Comparison of ENCODE assay signal across 32 cellular contexts in the genomic region with DNA sequence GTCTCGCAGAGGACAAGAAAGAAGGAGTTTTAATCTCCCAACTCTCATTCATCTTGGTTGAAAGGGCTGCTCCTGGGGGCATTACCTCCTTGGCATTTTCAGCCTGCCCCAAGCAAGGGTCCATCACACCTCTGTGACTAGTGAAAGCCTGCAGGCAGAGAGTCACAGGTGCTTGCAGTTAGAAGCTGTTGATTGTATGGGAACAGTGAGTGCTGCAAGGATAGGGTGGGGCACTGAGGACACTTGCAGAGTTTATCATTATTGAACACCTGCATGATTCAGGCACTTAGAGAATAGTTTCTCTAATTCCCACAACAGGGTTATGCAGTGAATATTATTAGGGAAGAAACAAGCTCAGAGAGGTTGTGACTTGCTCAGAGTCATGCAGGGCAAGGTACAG.
"Had no signal": no experiment of that assay in that cellular context is flagged by ENCODE, and none has a peak within 500 bp of the region (broad histone marks: within the 10 kb centered on the region; RNA-seq: fewer than 3 reads in every experiment).

No MANE protein-coding gene starts in this region.

- H3K36me3 ChIP-seq: cardiac muscle cell had no signal

- ATAC-seq: activated naive CD8-positive, alpha-beta T cell treated with anti-CD3 and anti-CD28 coated beads, Interleukin-2, amount 50 U/mL, for 24 hours; activated T-cell treated with anti-CD3 and anti-CD28 coated beads, Interleukin-2, amount 50 U/mL, for 4 hours; Right ventricle myocardium inferior had no signal

- H3K27ac ChIP-seq: cardiac muscle cell, KMS-11, VCaP had no signal

- H3K4me2 ChIP-seq: KMS-11 had no signal

- H3K9ac ChIP-seq: KMS-11 had no signal

- H3K4me3 ChIP-seq: cardiac muscle cell had no signal

- DNase-seq: activated B cell treated with CpG ODN at 0.5 μM for 24 hours; activated CD4-positive, alpha-beta memory T cell treated with anti-CD3 and anti-CD28 coated beads for 36 hours; activated CD4-positive, alpha-beta T cell treated with anti-CD3 and anti-CD28 coated beads for 4 hours; activated CD4-positive, alpha-beta T cell treated with anti-CD3 and anti-CD28 coated beads, Interleukin-2, amount 50 U/mL, for 1 hour; activated CD4-positive, CD25-positive, alpha-beta regulatory T cell treated with anti-CD3 and anti-CD28 coated beads, Interleukin-2, amount 50 U/mL, for 72 hours; activated CD8-positive, alpha-beta memory T cell treated with anti-CD3 and anti-CD28 coated beads, Interleukin-2, amount 50 U/mL, for 4 hours; activated gamma-delta T cell treated with Interleukin-2 at 50 U/mL for 16 hours; activated naive CD4-positive, alpha-beta T cell treated with anti-CD3 and anti-CD28 coated beads, Interleukin-2, amount 10 ng/mL, durations not matched to agents 7 days and 5 days; activated naive CD8-positive, alpha-beta T cell treated with anti-CD3 and anti-CD28 coated beads, Interleukin-2, amount 50 U/mL, for 24 hours; activated T-cell treated with anti-CD3 and anti-CD28 coated beads for 4 hours; activated T-cell treated with anti-CD3 and anti-CD28 coated beads, Interleukin-2, amount 50 U/mL, for 4 hours; anterior cingulate cortex; NCI-H1092 treated with DMSO at 0.1 percent for 48 hours; NCI-H1417; NCI-H146; NCI-H187; NCI-H2029 treated with DMSO at 0.1 percent for 48 hours; NCI-H2107; NCI-H2171; NCI-H510A; NCI-H526; NCI-H748 treated with DMSO at 0.1 percent for 48 hours; NK-92 treated with Interleukin-12 subunit alpha and Interleukin-12 subunit beta, amount 100 ng/mL, for 24 hours; RPMI8226; SW 1271; T-helper 1 cell; T-helper 2 cell; T-helper 9 cell had no signal

- H3K27me3 ChIP-seq: cardiac muscle cell had no signal
